ENCODE assay signal across 3 cellular contexts in the genomic region with DNA sequence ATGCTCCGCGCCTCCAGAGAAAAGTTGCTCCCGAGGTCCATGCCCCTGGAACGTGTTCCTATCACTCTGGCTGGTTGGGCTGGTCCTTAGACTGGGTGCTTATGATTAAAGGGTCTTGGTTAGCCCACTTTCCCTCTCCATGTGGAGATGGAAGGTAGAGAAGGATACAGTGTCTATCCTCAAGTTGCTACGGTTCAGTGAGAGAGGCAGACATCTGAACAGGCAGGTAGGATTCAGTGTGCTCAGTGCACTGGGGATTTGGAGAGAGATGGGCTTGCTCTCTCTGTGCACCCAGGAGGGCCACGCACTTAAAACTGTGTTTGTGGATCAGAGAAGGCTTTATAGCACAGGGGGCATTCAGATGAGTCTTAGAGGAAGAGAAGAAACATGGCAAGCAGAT.
TF ChIP-seq lines count a peak whose summit lies in the region.

No MANE protein-coding gene starts in this region.

TF ChIP-seq in HepG2, 621 proteins besides CTCF, POLR2A, EP300 and RAD21:
- TF ChIP-seq PCBP2 (optimal IDR thresholded peaks at IDR 0.05; ENCODE audit: low read depth, low read length, poor library complexity, severe bottlenecking): no peak
- TF ChIP-seq ARID5B (CRISPR knock-in tag; IDR thresholded peaks at IDR 0.05): no peak
- no peak for TF ChIP-seq ZNF513 (CRISPR knock-in tag; conservative IDR thresholded peaks at IDR 0.05)
- no peak for TF ChIP-seq SMAD9 (CRISPR knock-in tag; IDR thresholded peaks at IDR 0.05)
- no peak for TF ChIP-seq ZBTB26 (CRISPR knock-in tag; IDR thresholded peaks at IDR 0.05; ENCODE audit: borderline replicate concordance)
- TF ChIP-seq CHCHD3 (CRISPR knock-in tag; IDR thresholded peaks at IDR 0.05): no peak
- TF ChIP-seq SSRP1 (CRISPR knock-in tag; IDR thresholded peaks at IDR 0.05): no peak
- TF ChIP-seq JUND (CRISPR knock-in tag; IDR thresholded peaks at IDR 0.05): no peak

TF ChIP-seq in WTC11, 78 proteins besides CTCF, POLR2A, EP300 and RAD21:
- TF ChIP-seq IRF2 (CRISPR knock-in tag; IDR thresholded peaks at IDR 0.05; ENCODE audit: borderline replicate concordance, low read depth): no peak
- no peak for TF ChIP-seq CDX4 (CRISPR knock-in tag; IDR thresholded peaks at IDR 0.05; ENCODE audit: borderline replicate concordance)
- no peak for TF ChIP-seq ATF1 (CRISPR knock-in tag; IDR thresholded peaks at IDR 0.05)
- TF ChIP-seq, protein P1, sequence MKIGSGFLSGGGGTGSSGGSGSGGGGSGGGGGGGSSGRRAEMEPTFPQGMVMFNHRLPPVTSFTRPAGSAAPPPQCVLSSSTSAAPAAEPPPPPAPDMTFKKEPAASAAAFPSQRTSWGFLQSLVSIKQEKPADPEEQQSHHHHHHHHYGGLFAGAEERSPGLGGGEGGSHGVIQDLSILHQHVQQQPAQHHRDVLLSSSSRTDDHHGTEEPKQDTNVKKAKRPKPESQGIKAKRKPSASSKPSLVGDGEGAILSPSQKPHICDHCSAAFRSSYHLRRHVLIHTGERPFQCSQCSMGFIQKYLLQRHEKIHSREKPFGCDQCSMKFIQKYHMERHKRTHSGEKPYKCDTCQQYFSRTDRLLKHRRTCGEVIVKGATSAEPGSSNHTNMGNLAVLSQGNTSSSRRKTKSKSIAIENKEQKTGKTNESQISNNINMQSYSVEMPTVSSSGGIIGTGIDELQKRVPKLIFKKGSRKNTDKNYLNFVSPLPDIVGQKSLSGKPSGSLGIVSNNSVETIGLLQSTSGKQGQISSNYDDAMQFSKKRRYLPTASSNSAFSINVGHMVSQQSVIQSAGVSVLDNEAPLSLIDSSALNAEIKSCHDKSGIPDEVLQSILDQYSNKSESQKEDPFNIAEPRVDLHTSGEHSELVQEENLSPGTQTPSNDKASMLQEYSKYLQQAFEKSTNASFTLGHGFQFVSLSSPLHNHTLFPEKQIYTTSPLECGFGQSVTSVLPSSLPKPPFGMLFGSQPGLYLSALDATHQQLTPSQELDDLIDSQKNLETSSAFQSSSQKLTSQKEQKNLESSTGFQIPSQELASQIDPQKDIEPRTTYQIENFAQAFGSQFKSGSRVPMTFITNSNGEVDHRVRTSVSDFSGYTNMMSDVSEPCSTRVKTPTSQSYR (CRISPR knock-in tag; IDR thresholded peaks at IDR 0.05): no peak
- no peak for TF ChIP-seq FOXK1 (CRISPR knock-in tag; IDR thresholded peaks at IDR 0.05)
- no peak for TF ChIP-seq CREB1 (CRISPR knock-in tag; IDR thresholded peaks at IDR 0.05)
- TF ChIP-seq, protein P2, sequence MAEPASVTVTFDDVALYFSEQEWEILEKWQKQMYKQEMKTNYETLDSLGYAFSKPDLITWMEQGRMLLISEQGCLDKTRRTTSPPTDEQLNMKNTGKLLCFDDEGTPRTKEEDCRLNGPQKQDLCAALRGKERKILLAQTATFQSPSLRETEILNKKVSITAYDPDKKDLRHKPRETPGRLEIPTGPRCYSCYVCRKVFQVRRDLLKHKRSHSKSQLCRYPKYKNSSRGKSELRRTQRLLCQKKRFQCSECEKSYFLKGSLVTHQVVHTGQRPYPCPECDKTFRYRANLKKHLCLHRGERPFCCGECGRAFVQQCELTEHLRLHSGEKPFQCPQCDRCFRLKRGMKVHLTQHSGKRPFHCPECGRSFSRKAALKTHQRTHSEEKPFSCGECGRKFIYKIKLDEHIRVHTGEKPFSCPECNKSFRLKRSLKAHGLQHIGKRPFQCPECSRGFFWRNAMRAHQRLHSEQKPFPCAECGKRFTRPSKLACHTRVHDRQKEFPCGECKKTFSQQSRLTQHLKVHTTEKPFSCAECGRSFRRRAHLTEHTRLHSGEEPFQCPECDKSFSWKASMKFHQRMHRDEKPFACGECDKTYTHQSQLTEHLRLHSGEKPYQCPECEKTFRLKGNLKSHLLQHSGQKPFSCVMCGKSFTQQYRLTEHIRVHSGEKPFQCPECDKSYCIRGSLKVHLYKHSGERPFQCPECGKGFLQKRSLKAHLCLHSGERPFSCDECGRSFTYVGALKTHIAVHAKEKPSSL (CRISPR knock-in tag; conservative IDR thresholded peaks at IDR 0.05): no peak
- TF ChIP-seq, protein P3, sequence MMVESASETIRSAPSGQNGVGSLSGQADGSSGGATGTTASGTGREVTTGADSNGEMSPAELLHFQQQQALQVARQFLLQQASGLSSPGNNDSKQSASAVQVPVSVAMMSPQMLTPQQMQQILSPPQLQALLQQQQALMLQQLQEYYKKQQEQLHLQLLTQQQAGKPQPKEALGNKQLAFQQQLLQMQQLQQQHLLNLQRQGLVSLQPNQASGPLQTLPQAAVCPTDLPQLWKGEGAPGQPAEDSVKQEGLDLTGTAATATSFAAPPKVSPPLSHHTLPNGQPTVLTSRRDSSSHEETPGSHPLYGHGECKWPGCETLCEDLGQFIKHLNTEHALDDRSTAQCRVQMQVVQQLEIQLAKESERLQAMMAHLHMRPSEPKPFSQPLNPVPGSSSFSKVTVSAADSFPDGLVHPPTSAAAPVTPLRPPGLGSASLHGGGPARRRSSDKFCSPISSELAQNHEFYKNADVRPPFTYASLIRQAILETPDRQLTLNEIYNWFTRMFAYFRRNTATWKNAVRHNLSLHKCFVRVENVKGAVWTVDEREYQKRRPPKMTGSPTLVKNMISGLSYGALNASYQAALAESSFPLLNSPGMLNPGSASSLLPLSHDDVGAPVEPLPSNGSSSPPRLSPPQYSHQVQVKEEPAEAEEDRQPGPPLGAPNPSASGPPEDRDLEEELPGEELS (CRISPR knock-in tag; IDR thresholded peaks at IDR 0.05): no peak
- TF ChIP-seq, protein P4, sequence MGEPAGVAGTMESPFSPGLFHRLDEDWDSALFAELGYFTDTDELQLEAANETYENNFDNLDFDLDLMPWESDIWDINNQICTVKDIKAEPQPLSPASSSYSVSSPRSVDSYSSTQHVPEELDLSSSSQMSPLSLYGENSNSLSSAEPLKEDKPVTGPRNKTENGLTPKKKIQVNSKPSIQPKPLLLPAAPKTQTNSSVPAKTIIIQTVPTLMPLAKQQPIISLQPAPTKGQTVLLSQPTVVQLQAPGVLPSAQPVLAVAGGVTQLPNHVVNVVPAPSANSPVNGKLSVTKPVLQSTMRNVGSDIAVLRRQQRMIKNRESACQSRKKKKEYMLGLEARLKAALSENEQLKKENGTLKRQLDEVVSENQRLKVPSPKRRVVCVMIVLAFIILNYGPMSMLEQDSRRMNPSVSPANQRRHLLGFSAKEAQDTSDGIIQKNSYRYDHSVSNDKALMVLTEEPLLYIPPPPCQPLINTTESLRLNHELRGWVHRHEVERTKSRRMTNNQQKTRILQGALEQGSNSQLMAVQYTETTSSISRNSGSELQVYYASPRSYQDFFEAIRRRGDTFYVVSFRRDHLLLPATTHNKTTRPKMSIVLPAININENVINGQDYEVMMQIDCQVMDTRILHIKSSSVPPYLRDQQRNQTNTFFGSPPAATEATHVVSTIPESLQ (CRISPR knock-in tag; IDR thresholded peaks at IDR 0.05): no peak
- no peak for TF ChIP-seq NR1H2 (CRISPR knock-in tag; IDR thresholded peaks at IDR 0.05)
- no peak for TF ChIP-seq CREM (CRISPR knock-in tag; IDR thresholded peaks at IDR 0.05)
- no peak for TF ChIP-seq NFATC4 (CRISPR knock-in tag; IDR thresholded peaks at IDR 0.05)
- TF ChIP-seq JAZF1 (CRISPR knock-in tag; IDR thresholded peaks at IDR 0.05): no peak
- no peak for TF ChIP-seq ZNF219 (CRISPR knock-in tag; IDR thresholded peaks at IDR 0.05; ENCODE audit: borderline replicate concordance)
- no peak for TF ChIP-seq ESRRA (CRISPR knock-in tag; IDR thresholded peaks at IDR 0.05; ENCODE audit: borderline replicate concordance)

TF ChIP-seq in endothelial cell of umbilical vein, 7 proteins besides CTCF, POLR2A, EP300 and RAD21:
- TF ChIP-seq POLR2AphosphoS5 (IDR thresholded peaks at IDR 0.05; ENCODE audit: insufficient read depth, low read depth, low read length) (no peak), MYC (IDR thresholded peaks at IDR 0.05; ENCODE audit: low read depth, low read length) (no peak)
- TF ChIP-seq, protein P5, sequence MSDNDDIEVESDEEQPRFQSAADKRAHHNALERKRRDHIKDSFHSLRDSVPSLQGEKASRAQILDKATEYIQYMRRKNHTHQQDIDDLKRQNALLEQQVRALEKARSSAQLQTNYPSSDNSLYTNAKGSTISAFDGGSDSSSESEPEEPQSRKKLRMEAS (IDR thresholded peaks at IDR 0.05; ENCODE audit: insufficient read depth, insufficient read length): no peak
